ENCODE assay signal across 9 cellular contexts in genomic region chr6:132161283-132161682, GRCh38.
DNase-seq lines count a peak whose midpoint lies in the region; ATAC-seq and TF ChIP-seq lines count a peak whose summit lies in the region.
"Had no signal": no experiment of that assay in that cellular context is flagged by ENCODE, and none has a peak within 500 bp of the region (broad histone marks: within the 10 kb centered on the region; RNA-seq: fewer than 3 reads in every experiment).

No MANE protein-coding gene starts in this region.

- DNase-seq in DND-41 (no peak), MV-4-11 (lab: John Stamatoyannopoulos, UW) (peak; percentile 27), esophagus muscularis mucosa (ENCODE audit: extremely low spot score) (no peak), neuronal stem cell (ENCODE audit: low spot score) (peak; percentile 21), T1000 (lab: John Stamatoyannopoulos, UW) (no peak), 8988T (no peak)
- no peak for DNase-seq in CD4-positive, alpha-beta memory T cell
- DNase-seq in effector memory CD8-positive, alpha-beta T cell = no peak

- CTCF ChIA-PET in CD4-positive, alpha-beta memory T cell (lab: Charles Lee; ENCODE audit: partially characterized antibody) = no interaction called here

- no peak overlapping the region for H2AFZ ChIP-seq in DND-41 (ENCODE audit: low read depth, low read length)
- H2AFZ ChIP-seq in neuronal stem cell (ENCODE audit: low read length) = no peak overlapping the region

- H3K27ac ChIP-seq in DND-41 (ENCODE audit: low read length) (no peak overlapping the region), esophagus muscularis mucosa (replicated peaks in 1 of 4) (no peak overlapping the region), neuronal stem cell (replicated peaks; ENCODE audit: low read length) (no peak overlapping the region)
- no peak overlapping the region for H3K27ac ChIP-seq in CD4-positive, alpha-beta memory T cell (ENCODE audit: low read depth, low read length)

- H3K36me3 Mint-ChIP-seq in CD4-positive, alpha-beta memory T cell = no peaks in the 10 kb centered on the region
- no peaks in the 10 kb centered on the region for H3K36me3 Mint-ChIP-seq in effector memory CD8-positive, alpha-beta T cell (ENCODE audit: insufficient read depth)
- H3K36me3 Mint-ChIP-seq: activated naive CD8-positive, alpha-beta T cell had no signal

- H3K79me1 ChIP-seq in neuronal stem cell (ENCODE audit: low read depth, low read length) = no peaks in the 10 kb centered on the region

- H3K36me3 ChIP-seq in DND-41 (ENCODE audit: insufficient read depth, low read length) = no peaks in the 10 kb centered on the region
- H3K36me3 ChIP-seq in esophagus muscularis mucosa = no peaks in the 10 kb centered on the region
- H3K36me3 ChIP-seq in neuronal stem cell (replicated peaks in 1 of 2; ENCODE audit: control insufficient read depth in 2 of 2, insufficient read depth in 2 of 2, low read length in 2 of 2) = no peaks in the 10 kb centered on the region
- H3K36me3 ChIP-seq in CD4-positive, alpha-beta memory T cell (ENCODE audit: insufficient read depth, low read length) = no peaks in the 10 kb centered on the region

- no peak overlapping the region for H3K4me3 ChIP-seq in DND-41 (ENCODE audit: low read depth in 1 of 2, low read length in 2 of 2)
- no peak overlapping the region for H3K4me3 ChIP-seq in esophagus muscularis mucosa
- no peak overlapping the region for H3K4me3 ChIP-seq in neuronal stem cell (ENCODE audit: low read length in 2 of 2)
- no peak overlapping the region for H3K4me3 ChIP-seq in CD4-positive, alpha-beta memory T cell (ENCODE audit: low read length in 2 of 2)

- no peak overlapping the region for H2BK5ac ChIP-seq in neuronal stem cell (ENCODE audit: low read length)

- no peak overlapping the region for H4K91ac ChIP-seq in neuronal stem cell (ENCODE audit: low read depth, low read length, poor library complexity)

- TF ChIP-seq CTCF in DND-41 (IDR thresholded peaks at IDR 0.05; ENCODE audit: borderline replicate concordance, extremely low read depth, low read length, poor library complexity, severe bottlenecking) (peak; percentile 21), esophagus muscularis mucosa (IDR thresholded peaks at IDR 0.05) (peak; percentile 65 to 69 (median 68))

- no peaks in the 10 kb centered on the region for H3K9me3 ChIP-seq in DND-41 (ENCODE audit: insufficient read depth, low read length, severe bottlenecking)
- H3K9me3 ChIP-seq in esophagus muscularis mucosa = no peaks in the 10 kb centered on the region
- H3K9me3 ChIP-seq in neuronal stem cell (replicated peaks in 1 of 2; ENCODE audit: control insufficient read depth in 2 of 2, insufficient read depth in 1 of 2, low read depth in 1 of 2, low read length in 2 of 2) = peaks cover 0 to 6% of the 10 kb centered on the region in 2 donors
- H3K9me3 ChIP-seq in CD4-positive, alpha-beta memory T cell (ENCODE audit: control insufficient read depth in 1 of 2, low read length in 2 of 2) = no peaks in the 10 kb centered on the region

- H3K4me1 ChIP-seq in DND-41 (ENCODE audit: insufficient read depth, low read length) = no peaks in the 10 kb centered on the region
- H3K4me1 ChIP-seq in esophagus muscularis mucosa = no peaks in the 10 kb centered on the region
- no peaks in the 10 kb centered on the region for H3K4me1 ChIP-seq in neuronal stem cell (ENCODE audit: control insufficient read depth in 2 of 2, insufficient read depth in 1 of 2, low read depth in 1 of 2, low read length in 2 of 2)
- H3K4me1 ChIP-seq in CD4-positive, alpha-beta memory T cell (ENCODE audit: insufficient read depth, low read length) = no peaks in the 10 kb centered on the region

- no peaks in the 10 kb centered on the region for H3K79me2 ChIP-seq in DND-41 (ENCODE audit: insufficient read depth, low read length)

- POLR2A ChIA-PET in CD4-positive, alpha-beta memory T cell (lab: Charles Lee; ENCODE audit: partially characterized antibody) = no interaction called here

- no peak overlapping the region for H3K27ac Mint-ChIP-seq in CD4-positive, alpha-beta memory T cell
- H3K27ac Mint-ChIP-seq in effector memory CD8-positive, alpha-beta T cell = no peak overlapping the region
- H3K27ac Mint-ChIP-seq: activated naive CD8-positive, alpha-beta T cell had no signal

- no peak overlapping the region for H2AK5ac ChIP-seq in neuronal stem cell (ENCODE audit: low read depth, low read length)

- H2BK15ac ChIP-seq in neuronal stem cell (ENCODE audit: low read length) = no peak overlapping the region

- H3K14ac ChIP-seq in neuronal stem cell (ENCODE audit: low read length) = no peak overlapping the region

- no peak overlapping the region for H2BK12ac ChIP-seq in neuronal stem cell (ENCODE audit: low read length)

- TF ChIP-seq EP300 in esophagus muscularis mucosa (IDR thresholded peaks at IDR 0.05) = peak; percentile 17

- H3K4me1 Mint-ChIP-seq in CD4-positive, alpha-beta memory T cell = no peaks in the 10 kb centered on the region
- no peaks in the 10 kb centered on the region for H3K4me1 Mint-ChIP-seq in effector memory CD8-positive, alpha-beta T cell (ENCODE audit: low read depth in 2 of 2)

- intact Hi-C loops in esophagus muscularis mucosa (cut with DNase I) = loop anchor here (5.0 kb wide), 1 partner anchor 239 kb away; no protein-coding TSS in a partner anchor
- intact Hi-C loops in CD4-positive, alpha-beta memory T cell (cut with micrococcal nuclease) = no loop called here

- H3K9ac ChIP-seq in DND-41 (ENCODE audit: low read depth, low read length) (no peak overlapping the region), neuronal stem cell (ENCODE audit: low read depth, low read length, poor library complexity) (no peak overlapping the region)

- 28% methylated on average over 3 of the region's 3 CpGs for WGBS in esophagus muscularis mucosa
- no CpG with 5 or more reads among the region's 3 CpGs for WGBS in neuronal stem cell (ENCODE audit: extremely low coverage in 2 of 2, insufficient read length in 2 of 2, insufficient replicate concordance in 1 of 2), 2 donors

- H2BK120ac ChIP-seq in neuronal stem cell (ENCODE audit: low read depth, low read length) = no peak overlapping the region

- H4K8ac ChIP-seq in neuronal stem cell (ENCODE audit: low read depth, low read length) = no peak overlapping the region

- no peak for TF ChIP-seq POLR2A in esophagus muscularis mucosa (IDR thresholded peaks at IDR 0.05; ENCODE audit: low read depth)

- H3K9me3 Mint-ChIP-seq in CD4-positive, alpha-beta memory T cell = peaks cover 0 to 3% (median 0%) of the 10 kb centered on the region in 8 donors
- no peaks in the 10 kb centered on the region for H3K9me3 Mint-ChIP-seq in effector memory CD8-positive, alpha-beta T cell

- ATAC-seq in DND-41 (ENCODE audit: insufficient read depth, low read depth) = no peak
- no peak for ATAC-seq in effector memory CD8-positive, alpha-beta T cell (replicated peaks)

- H3K27me3 ChIP-seq in DND-41 (ENCODE audit: insufficient read depth, low read length, poor library complexity) = no peaks in the 10 kb centered on the region
- H3K27me3 ChIP-seq in esophagus muscularis mucosa = no peaks in the 10 kb centered on the region
- no peaks in the 10 kb centered on the region for H3K27me3 ChIP-seq in neuronal stem cell (ENCODE audit: control insufficient read depth in 3 of 3, insufficient read depth in 3 of 3, low read depth in 1 of 3, low read length in 3 of 3)
- no peaks in the 10 kb centered on the region for H3K27me3 ChIP-seq in CD4-positive, alpha-beta memory T cell (ENCODE audit: insufficient read depth, low read length)

- H3K18ac ChIP-seq in neuronal stem cell (ENCODE audit: low read length) = no peak overlapping the region

- H3K4me3 Mint-ChIP-seq in CD4-positive, alpha-beta memory T cell = no peak overlapping the region
- no peak overlapping the region for H3K4me3 Mint-ChIP-seq in effector memory CD8-positive, alpha-beta T cell
- H3K4me3 Mint-ChIP-seq: activated naive CD8-positive, alpha-beta T cell had no signal

- no peak overlapping the region for H3K23ac ChIP-seq in neuronal stem cell (ENCODE audit: low read depth, low read length, poor library complexity)

- peaks cover 0 to 3% of the 10 kb centered on the region in 2 donors for H3K27me3 Mint-ChIP-seq in CD4-positive, alpha-beta memory T cell
- no peaks in the 10 kb centered on the region for H3K27me3 Mint-ChIP-seq in effector memory CD8-positive, alpha-beta T cell

- H3K4me2 ChIP-seq in DND-41 (ENCODE audit: insufficient read depth, low read length) (no peak overlapping the region), neuronal stem cell (ENCODE audit: insufficient read depth, low read length, poor library complexity, severe bottlenecking) (no peak overlapping the region)

- no peak overlapping the region for H3K4ac ChIP-seq in neuronal stem cell (ENCODE audit: low read length)

- H4K20me1 ChIP-seq in DND-41 (ENCODE audit: insufficient read depth, low read length) = no peaks in the 10 kb centered on the region

Comparison
In these comparisons a context has a peak if more than half of its experiments do, and no peak if none do; other contexts are left out.
1. DNase-seq: peak in MV-4-11 (single experiment) and neuronal stem cell (single experiment); none in DND-41 (single experiment), esophagus muscularis mucosa (single experiment), T1000 (single experiment), CD4-positive, alpha-beta memory T cell (0 of 5), 8988T (single experiment) and effector memory CD8-positive, alpha-beta T cell (0 of 3).